In genomic region chr3:188169826-188170455, GRCh38 we compare ENCODE assay signal across 13 cellular contexts. TPM values are rescaled to one million over a fixed set of nuclear protein-coding genes. Genes with fewer than 3 reads are reported as not detected.
DNase-seq lines count a peak whose midpoint lies in the region; ATAC-seq and TF ChIP-seq lines count a peak whose summit lies in the region.
"Had no signal": no experiment of that assay in that cellular context is flagged by ENCODE, and none has a peak within 500 bp of the region (broad histone marks: within the 10 kb centered on the region; RNA-seq: fewer than 3 reads in every experiment).

No MANE protein-coding gene starts in this region.

- H3K27me3 ChIP-seq in right atrium auricular region (no peaks in the 10 kb centered on the region), tibial artery (no peaks in the 10 kb centered on the region), SK-N-SH (ENCODE audit: insufficient read depth) (no peaks in the 10 kb centered on the region)

- WGBS in SK-N-SH (ENCODE audit: low lambda C conversion rate), result 88% methylated on average over 10 of the region's 10 CpGs

- H3K9me3 Mint-ChIP-seq in activated naive CD4-positive, alpha-beta T cell treated with anti-CD3 and anti-CD28 coated beads, Interleukin-2, amount 10 ng/mL, durations not matched to agents 7 days and 5 days, result peaks cover 3% of the 10 kb centered on the region
- peaks cover 2% of the 10 kb centered on the region for H3K9me3 Mint-ChIP-seq in activated naive CD8-positive, alpha-beta T cell treated with anti-CD3 and anti-CD28 coated beads for 36 hours
- H3K9me3 Mint-ChIP-seq: activated B cell treated with CpG ODN at 0.5 μM for 24 hours, immature natural killer cell had no signal

- H3K27ac ChIP-seq in right atrium auricular region, result peak overlapping the region; percentile 42 to 49
- H3K27ac ChIP-seq in tibial artery, result peak overlapping the region; percentile 69 to 96
- no peak overlapping the region for H3K27ac ChIP-seq in SK-N-SH (ENCODE audit: low read depth in 2 of 2, low read length in 1 of 2)
- H3K27ac ChIP-seq: KMS-11 had no signal

- peaks cover 35% of the 10 kb centered on the region for H3K36me3 Mint-ChIP-seq in activated naive CD4-positive, alpha-beta T cell treated with anti-CD3 and anti-CD28 coated beads, Interleukin-2, amount 10 ng/mL, durations not matched to agents 7 days and 5 days
- peaks cover 14% of the 10 kb centered on the region for H3K36me3 Mint-ChIP-seq in activated naive CD8-positive, alpha-beta T cell treated with anti-CD3 and anti-CD28 coated beads for 36 hours

- H3K4me3 ChIP-seq in right atrium auricular region, result no peak overlapping the region
- no peak overlapping the region for H3K4me3 ChIP-seq in tibial artery
- H3K4me3 ChIP-seq in SK-N-SH (ENCODE audit: low read depth in 2 of 2, low read length in 1 of 2), result no peak overlapping the region

- no peaks in the 10 kb centered on the region for H3K27me3 Mint-ChIP-seq in activated naive CD4-positive, alpha-beta T cell treated with anti-CD3 and anti-CD28 coated beads, Interleukin-2, amount 10 ng/mL, durations not matched to agents 7 days and 5 days
- no peaks in the 10 kb centered on the region for H3K27me3 Mint-ChIP-seq in activated naive CD8-positive, alpha-beta T cell treated with anti-CD3 and anti-CD28 coated beads for 36 hours
- H3K27me3 Mint-ChIP-seq: activated B cell treated with CpG ODN at 0.5 μM for 24 hours had no signal

- peaks cover 62% of the 10 kb centered on the region for H3K4me1 Mint-ChIP-seq in activated naive CD4-positive, alpha-beta T cell treated with anti-CD3 and anti-CD28 coated beads, Interleukin-2, amount 10 ng/mL, durations not matched to agents 7 days and 5 days
- H3K4me1 Mint-ChIP-seq in activated naive CD8-positive, alpha-beta T cell treated with anti-CD3 and anti-CD28 coated beads for 36 hours, result peaks cover 41% of the 10 kb centered on the region

- peaks cover 100% of the 10 kb centered on the region for H3K79me2 ChIP-seq in SK-N-SH (ENCODE audit: insufficient read depth)

- ATAC-seq in GM21528 (IDR thresholded peaks at IDR 0.05; ENCODE audit: low FRiP score, unreplicated experiment), result no peak

- no peak overlapping the region for H2AFZ ChIP-seq in SK-N-SH (ENCODE audit: low read depth)

- intact Hi-C loops in tibial artery (cut with DNase I; ENCODE audit: low total_unique reads), result loop anchor here (5.0 kb wide), 1 partner anchor 97 kb away; no protein-coding TSS in a partner anchor

- peaks cover 68% of the 10 kb centered on the region for H4K20me1 ChIP-seq in SK-N-SH (ENCODE audit: insufficient read depth)

- DNase-seq in activated naive CD4-positive, alpha-beta T cell treated with anti-CD3 and anti-CD28 coated beads, Interleukin-2, amount 10 ng/mL, durations not matched to agents 7 days and 5 days, result no peak
- no peak for DNase-seq in activated naive CD4-positive, alpha-beta T cell treated with Interleukin-2 at 50 U/mL for 16 hours
- no peak for DNase-seq in activated naive CD8-positive, alpha-beta T cell treated with anti-CD3 and anti-CD28 coated beads for 36 hours
- DNase-seq in right atrium auricular region (ENCODE audit: low spot score), result no peak
- peak in 1 of 2 donors; percentile 70 for DNase-seq in tibial artery
- DNase-seq in SK-N-SH, result no peak
- DNase-seq in effector CD4-positive, alpha-beta T cell, result no peak
- DNase-seq: activated B cell treated with CpG ODN at 0.5 μM for 24 hours, erythroblast, immature natural killer cell, RPMI8226 had no signal

- no peak for TF ChIP-seq EP300 in SK-N-SH (IDR thresholded peaks at IDR 0.05; ENCODE audit: borderline replicate concordance in 1 of 2, low read depth in 1 of 2, low read length in 1 of 2)

- H3K4me2 ChIP-seq in SK-N-SH, result no peak overlapping the region
- H3K4me2 ChIP-seq: KMS-11 had no signal

- peak overlapping the region; percentile 90 for H3K27ac Mint-ChIP-seq in activated naive CD4-positive, alpha-beta T cell treated with anti-CD3 and anti-CD28 coated beads, Interleukin-2, amount 10 ng/mL, durations not matched to agents 7 days and 5 days
- H3K27ac Mint-ChIP-seq in activated naive CD8-positive, alpha-beta T cell treated with anti-CD3 and anti-CD28 coated beads for 36 hours, result peak overlapping the region; percentile 79

- TF ChIP-seq CTCF in right atrium auricular region (IDR thresholded peaks at IDR 0.05), result no peak
- TF ChIP-seq CTCF in tibial artery (IDR thresholded peaks at IDR 0.05), result no peak
- no peak for TF ChIP-seq CTCF in SK-N-SH (IDR thresholded peaks at IDR 0.05)

- no peak for TF ChIP-seq RAD21 in SK-N-SH (IDR thresholded peaks at IDR 0.05; ENCODE audit: low read length)

- CTCF ChIA-PET in activated naive CD4-positive, alpha-beta T cell treated with anti-CD3 and anti-CD28 coated beads, Interleukin-2, amount 10 ng/mL, durations not matched to agents 7 days and 5 days (lab: Charles Lee), result interaction anchor here (0.6 to 1.2 kb wide), 2 partner anchors 186 to 785 kb away, joined by 6 read pairs; no protein-coding TSS in a partner anchor
- CTCF ChIA-PET in SK-N-SH (lab: Yijun Ruan, JAX), result no interaction called here

- no peaks in the 10 kb centered on the region for H3K9me3 ChIP-seq in right atrium auricular region
- H3K9me3 ChIP-seq in tibial artery, result no peaks in the 10 kb centered on the region
- H3K9me3 ChIP-seq in SK-N-SH, result no peaks in the 10 kb centered on the region

- H3K4me1 ChIP-seq in right atrium auricular region (peaks cover 0 to 38% of the 10 kb centered on the region in 2 donors), tibial artery (peaks cover 4 to 100% (median 66%) of the 10 kb centered on the region in 4 donors), SK-N-SH (ENCODE audit: control insufficient read depth in 1 of 2, insufficient read depth in 2 of 2, low read depth in 1 of 2, low read length in 1 of 2) (peaks cover 0 to 14% of the 10 kb centered on the region in 2 experiments; a peak in 2 of 4 replicates)

- POLR2A ChIA-PET in SK-N-SH (lab: Yijun Ruan, JAX), result no interaction called here

- no peak overlapping the region for H3K4me3 Mint-ChIP-seq in activated naive CD4-positive, alpha-beta T cell treated with anti-CD3 and anti-CD28 coated beads, Interleukin-2, amount 10 ng/mL, durations not matched to agents 7 days and 5 days
- peak overlapping the region; percentile 29 for H3K4me3 Mint-ChIP-seq in activated naive CD8-positive, alpha-beta T cell treated with anti-CD3 and anti-CD28 coated beads for 36 hours
- H3K4me3 Mint-ChIP-seq: activated B cell treated with CpG ODN at 0.5 μM for 24 hours, immature natural killer cell had no signal

- H3K9ac ChIP-seq in SK-N-SH, result no peak overlapping the region
- H3K9ac ChIP-seq: KMS-11 had no signal

- H3F3A ChIP-seq in SK-N-SH (replicated peaks; ENCODE audit: insufficient read depth), result peaks cover 4% of the 10 kb centered on the region

- peaks cover 3% of the 10 kb centered on the region for H3K36me3 ChIP-seq in right atrium auricular region
- H3K36me3 ChIP-seq in tibial artery, result no peaks in the 10 kb centered on the region
- peaks cover 0 to 5% of the 10 kb centered on the region in 2 experiments for H3K36me3 ChIP-seq in SK-N-SH (replicated peaks in 1 of 2; ENCODE audit: control insufficient read depth in 1 of 2, insufficient read depth in 2 of 2, low read length in 1 of 2)

- H3K9me2 ChIP-seq in SK-N-SH, result no peaks in the 10 kb centered on the region

TF ChIP-seq in SK-N-SH, 30 proteins besides CTCF, POLR2A, EP300 and RAD21 (continues in another document):
- TF ChIP-seq REST (IDR thresholded peaks at IDR 0.05; ENCODE audit: low read depth, low read length) (no peak), MXI1 (IDR thresholded peaks at IDR 0.05; ENCODE audit: low read depth, low read length) (no peak), SMC3 (IDR thresholded peaks at IDR 0.05; ENCODE audit: low read depth, low read length) (no peak), SIN3A (IDR thresholded peaks at IDR 0.05; ENCODE audit: borderline replicate concordance, low read depth, low read length) (no peak), USF2 (IDR thresholded peaks at IDR 0.05; ENCODE audit: borderline replicate concordance, low read depth, low read length) (no peak), POLR2AphosphoS5 (IDR thresholded peaks at IDR 0.05; ENCODE audit: low read depth, low read length) (no peak), RXRA (IDR thresholded peaks at IDR 0.05; ENCODE audit: borderline replicate concordance, low read depth) (no peak)

RNA-seq across cellular contexts. Expression of gene LPP, which starts 16.0 kb away (rescaled TPM):
- 10 to 100 TPM; 15.0 to 15.3 TPM for total RNA-seq in activated naive CD8-positive, alpha-beta T cell treated with anti-CD3 and anti-CD28 coated beads for 36 hours
- total RNA-seq in right atrium auricular region, result 100 to 1,000 TPM; 117 to 186 TPM
- polyA plus RNA-seq in SK-N-SH (2012; rRNA removed), result 6.6 and 9.3 TPM in 2 replicates
- polyA plus RNA-seq in SK-N-SH (2012; cell fraction: cytosol; rRNA removed), result 7.5 and 7.6 TPM in 2 replicates
- 14.7 and 18.5 TPM in 2 replicates for polyA plus RNA-seq in SK-N-SH (2012; cell fraction: nucleus; rRNA removed)

Comparison
In these comparisons a context has a peak if more than half of its experiments do, and no peak if none do; other contexts are left out.
1. H3K27ac ChIP-seq: peak in right atrium auricular region (2 of 2) and tibial artery (2 of 2); none in SK-N-SH (0 of 2).
2. RNA of gene LPP, which starts 16.0 kb away (total RNA-seq): 117 to 186 TPM in right atrium auricular region; 15.0 to 15.3 TPM in activated naive CD8-positive, alpha-beta T cell treated with anti-CD3 and anti-CD28 coated beads for 36 hours; every median in the first group is over 4 times any median in the second.